In the genomic region with DNA sequence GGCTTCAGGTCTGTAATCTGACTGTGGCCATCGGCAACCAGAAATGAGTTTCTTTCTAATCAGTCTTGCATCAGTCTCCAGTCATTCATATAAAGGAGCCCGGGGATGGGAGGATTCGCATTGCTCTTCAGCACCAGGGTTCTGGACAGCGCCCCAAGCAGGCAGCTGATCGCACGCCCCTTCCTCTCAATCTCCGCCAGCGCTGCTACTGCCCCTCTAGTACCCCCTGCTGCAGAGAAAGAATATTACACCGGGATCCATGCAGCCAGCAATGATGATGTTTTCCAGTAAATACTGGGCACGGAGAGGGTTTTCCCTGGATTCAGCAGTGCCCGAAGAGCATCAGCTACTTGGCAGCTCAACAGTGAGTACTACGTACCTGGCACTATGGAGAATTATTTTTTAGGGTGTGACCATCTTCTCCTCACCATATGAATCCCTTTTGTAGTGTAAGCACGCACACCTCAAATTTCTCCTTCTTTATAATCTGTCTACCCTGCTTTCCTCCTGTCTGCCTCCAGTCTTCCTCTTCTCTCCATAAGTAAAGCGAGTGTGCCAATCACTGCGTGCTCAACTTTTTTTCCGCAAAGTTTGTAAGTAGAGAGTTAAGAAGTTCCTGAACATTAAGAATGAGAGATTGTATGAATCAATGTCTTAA, we compare ENCODE assay signal across 8 cellular contexts. TPM values are rescaled to one million over a fixed set of nuclear protein-coding genes. Genes with fewer than 3 reads are reported as not detected.
DNase-seq lines count a peak whose midpoint lies in the region; ATAC-seq, FAIRE-seq and TF ChIP-seq lines count a peak whose summit lies in the region.

Gene TPH2 (plus strand): TSS at position 118 of the 658 bp plus-strand sequence. CDS start 142 bp downstream, at position 260.

- no peaks in the 10 kb centered on the region for H3K36me3 ChIP-seq in CD8-positive, alpha-beta T cell (ENCODE audit: insufficient read depth, low read length)
- no peaks in the 10 kb centered on the region for H3K36me3 ChIP-seq in IMR-90 (ENCODE audit: control insufficient read depth, insufficient read depth, low read length)
- H3K36me3 ChIP-seq in GM12878 (ENCODE audit: control insufficient read depth in 2 of 2, insufficient read depth in 2 of 2, low read length in 1 of 2), result no peaks in the 10 kb centered on the region
- no peaks in the 10 kb centered on the region for H3K36me3 ChIP-seq in kidney (ENCODE audit: control insufficient read depth in 1 of 2, insufficient read depth in 2 of 2, low read length in 2 of 2)

- TF ChIP-seq CTCF in CD8-positive, alpha-beta T cell (IDR thresholded peaks at IDR 0.05), result no peak
- TF ChIP-seq CTCF in GM20000 (IDR thresholded peaks at IDR 0.05; ENCODE audit: extremely low read depth, missing control alignments), result peak; percentile 26
- peak; percentile 66 for TF ChIP-seq CTCF in IMR-90 (conservative IDR thresholded peaks at IDR 0.05; ENCODE audit: low read depth, low read length)
- TF ChIP-seq CTCF in GM12878 (IDR thresholded peaks at IDR 0.05 in 2 of 3, conservative IDR thresholded peaks at IDR 0.05 in 1 of 3; ENCODE audit: control insufficient read depth in 2 of 3, extremely low read depth in 1 of 3, insufficient read depth in 1 of 3, low read depth in 3 of 3, low read length in 3 of 3), result peak; percentile 43 to 51 (median 47)
- peak; percentile 40 for TF ChIP-seq CTCF in kidney (IDR thresholded peaks at IDR 0.05; ENCODE audit: borderline replicate concordance, extremely low read depth, insufficient read depth)

- no peak within 1 kb of the TSS for H4K91ac ChIP-seq in IMR-90 (ENCODE audit: insufficient read depth, low read depth, low read length)

- no peak within 1 kb of the TSS for H4K8ac ChIP-seq in IMR-90 (ENCODE audit: low read depth in 2 of 2, low read length in 2 of 2)

- no peak for TF ChIP-seq EP300 in GM12878 (IDR thresholded peaks at IDR 0.05; ENCODE audit: borderline replicate concordance in 1 of 2, control insufficient read depth in 1 of 2, low read depth in 2 of 2, low read length in 2 of 2)

- H3K23ac ChIP-seq in IMR-90 (ENCODE audit: low read depth, low read length), result 0 out of 2 replicates have a peak within 1 kb of the TSS, but pooled peaks have one; percentile 11

- no peaks in the 10 kb centered on the region for H3K36me3 Mint-ChIP-seq in CD8-positive, alpha-beta T cell

- H3K9me3 Mint-ChIP-seq in CD8-positive, alpha-beta T cell, result no peaks in the 10 kb centered on the region

- no peaks in the 10 kb centered on the region for H3K4me1 ChIP-seq in CD8-positive, alpha-beta T cell (ENCODE audit: insufficient read depth, low read length)
- no peaks in the 10 kb centered on the region for H3K4me1 ChIP-seq in IMR-90 (ENCODE audit: control insufficient read depth, insufficient read depth, low read length)
- no peaks in the 10 kb centered on the region for H3K4me1 ChIP-seq in GM12878 (ENCODE audit: control insufficient read depth, insufficient read depth, low read length)
- no peaks in the 10 kb centered on the region for H3K4me1 ChIP-seq in kidney (ENCODE audit: control insufficient read depth in 1 of 2, insufficient read depth in 1 of 2, low read depth in 1 of 2, low read length in 2 of 2)

- H3K4me3 ChIP-seq in CD8-positive, alpha-beta T cell (ENCODE audit: low read depth, low read length), result no peak within 1 kb of the TSS
- H3K4me3 ChIP-seq in IMR-90 (ENCODE audit: insufficient read depth, low read depth, low read length) (no peak within 1 kb of the TSS), GM12878 (no peak within 1 kb of the TSS), kidney (ENCODE audit: low read length in 2 of 2) (no peak within 1 kb of the TSS)

- intact Hi-C loops in CD8-positive, alpha-beta T cell (cut with DNase I, micrococcal nuclease), result no loop called here
- intact Hi-C loops in IMR-90 (cut with micrococcal nuclease) (loop anchor here (2.0 kb wide), 1 partner anchor 158 kb away; no protein-coding TSS in a partner anchor), GM12878 (cut with micrococcal nuclease; ENCODE audit: unreplicated experiment) (loop anchor here (1.0 kb wide), 1 partner anchor 159 kb away; no protein-coding TSS in a partner anchor), kidney (cut with DNase I) (no loop called here)

- H2BK20ac ChIP-seq in IMR-90 (ENCODE audit: low read depth, low read length), result no peak within 1 kb of the TSS

- H4K20me1 ChIP-seq in IMR-90 (ENCODE audit: insufficient read depth, low read length) (no peaks in the 10 kb centered on the region), GM12878 (ENCODE audit: control insufficient read depth, insufficient read depth) (no peaks in the 10 kb centered on the region)

- CTCF ChIA-PET in CD8-positive, alpha-beta T cell (lab: Charles Lee), result no interaction called here
- CTCF ChIA-PET in IMR-90 (lab: Yijun Ruan, JAX), result interaction anchor here (0.7 to 1.0 kb wide), 5 partner anchors 8 to 161 kb away, joined by 3 to 4 read pairs (median 3); no protein-coding TSS in a partner anchor
- CTCF ChIA-PET in GM12878 (lab: Yijun Ruan, JAX), result interaction anchor here (0.8 to 2.1 kb wide), 4 partner anchors 10 to 159 kb away, joined by 3 to 19 read pairs (median 4); no protein-coding TSS in a partner anchor

- peak; percentile 82 for ATAC-seq in CD8-positive, alpha-beta T cell
- ATAC-seq in IMR-90 (ENCODE audit: low read depth), result peak; percentile 97
- peak; percentile 64 for ATAC-seq in GM12878

- dilution Hi-C loops in IMR-90 (cut with HindIII; ENCODE audit: low sequenced_read_pairs, unreplicated experiment), result no loop called here

- SMC1A ChIA-PET in GM12878 (lab: Charles Lee; ENCODE audit: uncharacterized antibody, unreplicated experiment), result no interaction called here

- peaks cover 3% of the 10 kb centered on the region for H3K27me3 ChIP-seq in CD8-positive, alpha-beta T cell (ENCODE audit: insufficient read depth, low read length)
- no peaks in the 10 kb centered on the region for H3K27me3 ChIP-seq in IMR-90 (ENCODE audit: control insufficient read depth, insufficient read depth, low read length)
- no peaks in the 10 kb centered on the region for H3K27me3 ChIP-seq in GM12878 (replicated peaks in 1 of 2; ENCODE audit: control insufficient read depth in 2 of 2, insufficient read depth in 2 of 2, low read length in 1 of 2)

- H3K4me2 ChIP-seq in IMR-90 (ENCODE audit: low read depth, low read length) (peak within 1 kb of the TSS; percentile 13; the same call in 1 of the 2 replicates), GM12878 (ENCODE audit: control insufficient read depth, insufficient read depth) (no peak within 1 kb of the TSS)

- H3K9me1 ChIP-seq in IMR-90 (ENCODE audit: insufficient read depth, low read length), result no peaks in the 10 kb centered on the region

- FAIRE-seq in GM12878 (lab: Jason Lieb, UNC) (no peak), kidney (lab: Jason Lieb, UNC) (no peak)

- no peaks in the 10 kb centered on the region for H3K79me1 ChIP-seq in IMR-90 (ENCODE audit: low read depth in 1 of 2, low read length in 2 of 2)

- peak in 3 of 7 experiments; percentile 23 to 42 (median 32) for DNase-seq in CD8-positive, alpha-beta T cell
- DNase-seq in GM20000 (ENCODE audit: low spot score) (peak; percentile 41), IMR-90 (peak; percentile 68), SK-MEL-5 (ENCODE audit: low read depth, low spot score) (peak; percentile 83), GM12878 (ENCODE audit: low read depth, low spot score) (no peak), kidney (peak; percentile 63), NK-92 (lab: John Stamatoyannopoulos, UW; ENCODE audit: unreplicated experiment) (no peak)
- DNase-seq in stimulated activated CD4-positive, alpha-beta T cell treated with anti-CD3 and anti-CD28 coated beads, TNF-alpha, amount 100 ng/mL, for 48 hours (ENCODE audit: low read depth in 3 of 3), result peak; percentile 6 to 34 (median 33)

- H3K27ac Mint-ChIP-seq in CD8-positive, alpha-beta T cell, result no peak within 1 kb of the TSS

- no peak within 1 kb of the TSS for H2BK5ac ChIP-seq in IMR-90 (ENCODE audit: low read depth, low read length, poor library complexity, severe bottlenecking)

- no peak within 1 kb of the TSS for H3K56ac ChIP-seq in IMR-90 (ENCODE audit: extremely low read depth, insufficient read depth, low read length)

- no peak within 1 kb of the TSS for H3K27ac ChIP-seq in CD8-positive, alpha-beta T cell (ENCODE audit: low read depth, low read length)
- no peak within 1 kb of the TSS for H3K27ac ChIP-seq in IMR-90 (ENCODE audit: insufficient read depth, low read length)
- no peak within 1 kb of the TSS for H3K27ac ChIP-seq in GM12878 (ENCODE audit: control insufficient read depth, insufficient read depth)
- no peak within 1 kb of the TSS for H3K27ac ChIP-seq in kidney (ENCODE audit: low read depth in 2 of 2, low read length in 2 of 2)

- H2AFZ ChIP-seq in IMR-90 (replicated peaks; ENCODE audit: low read length, poor library complexity), result peak within 1 kb of the TSS; percentile 0
- H2AFZ ChIP-seq in GM12878 (ENCODE audit: control insufficient read depth, low read depth, low read length), result no peak within 1 kb of the TSS

- H3K79me2 ChIP-seq in GM12878 (ENCODE audit: control insufficient read depth, insufficient read depth, low read length), result no peaks in the 10 kb centered on the region

- no peak within 1 kb of the TSS for H4K5ac ChIP-seq in IMR-90 (ENCODE audit: low read depth, low read length)

- no peak within 1 kb of the TSS for H3K4me3 Mint-ChIP-seq in CD8-positive, alpha-beta T cell

- POLR2A ChIA-PET in CD8-positive, alpha-beta T cell (lab: Charles Lee), result no interaction called here
- POLR2A ChIA-PET in IMR-90 (lab: Charles Lee; ENCODE audit: unreplicated experiment) (no interaction called here), GM12878 (lab: Charles Lee) (no interaction called here)

- no peak within 1 kb of the TSS for H3K14ac ChIP-seq in IMR-90 (replicated peaks; ENCODE audit: low read depth, low read length)

- no peaks in the 10 kb centered on the region for H3K9me3 ChIP-seq in CD8-positive, alpha-beta T cell (ENCODE audit: low read length)
- no peaks in the 10 kb centered on the region for H3K9me3 ChIP-seq in IMR-90 (ENCODE audit: control insufficient read depth, insufficient read depth, low read length)
- H3K9me3 ChIP-seq in GM12878 (replicated peaks; ENCODE audit: control insufficient read depth, insufficient read depth, low read length), result peaks cover 4% of the 10 kb centered on the region; the same call in 2 of the 3 replicates
- H3K9me3 ChIP-seq in kidney (ENCODE audit: control insufficient read depth in 1 of 2, low read length in 2 of 2), result no peaks in the 10 kb centered on the region

- peaks cover 60% of the 10 kb centered on the region for H3K27me3 Mint-ChIP-seq in CD8-positive, alpha-beta T cell (ENCODE audit: low read depth)

- RAD21 ChIA-PET in GM12878 (lab: Charles Lee; ENCODE audit: unreplicated experiment), result no interaction called here

- H2BK15ac ChIP-seq in IMR-90 (ENCODE audit: low read depth, low read length), result no peak within 1 kb of the TSS

- TF ChIP-seq POLR2A in IMR-90 (IDR thresholded peaks at IDR 0.05; ENCODE audit: low read depth, low read length), result no peak
- no peak for TF ChIP-seq POLR2A in GM12878 (IDR thresholded peaks at IDR 0.05; ENCODE audit: low read depth, low read length)

- no peaks in the 10 kb centered on the region for H3K4me1 Mint-ChIP-seq in CD8-positive, alpha-beta T cell (ENCODE audit: low read depth)

- WGBS in IMR-90 (ENCODE audit: extremely low coverage in 2 of 2, insufficient read length in 1 of 2), 2 experiments, result no CpG with 5 or more reads among the region's 16 CpGs
- WGBS in GM12878 (ENCODE audit: insufficient coverage, insufficient replicate concordance, low lambda C conversion rate, missing lambda C conversion rate), result 27% methylated on average over 16 of the region's 16 CpGs

- no peak within 1 kb of the TSS for H3K9ac ChIP-seq in IMR-90 (ENCODE audit: low read depth, low read length)
- no peak within 1 kb of the TSS for H3K9ac ChIP-seq in GM12878 (ENCODE audit: control insufficient read depth, insufficient read depth, low read length)
- no peak within 1 kb of the TSS for H3K9ac ChIP-seq in kidney (ENCODE audit: low read length in 2 of 2)

- in situ Hi-C loops in IMR-90 (cut with MboI; ENCODE audit: low sequenced_read_pairs) (no loop called here), SK-MEL-5 (cut with HindIII; ENCODE audit: low pct_unique_long_range_greater_than_20kb, low sequenced_read_pairs) (no loop called here), GM12878 (cut with MboI) (loop anchor here (5.0 kb wide), 1 partner anchor 157 kb away; no protein-coding TSS in a partner anchor)

- no peak within 1 kb of the TSS for H3K4ac ChIP-seq in IMR-90 (ENCODE audit: low read depth, low read length)

- H3K18ac ChIP-seq in IMR-90 (ENCODE audit: low read depth, low read length), result no peak within 1 kb of the TSS

- BruUV-seq in IMR-90 (replicated peaks; lab: Mats Ljungman, UMichigan), result no TSS peak
- BruUV-seq in GM12878 (replicated peaks; lab: Mats Ljungman, UMichigan), result no TSS peak

- TF ChIP-seq RAD21 in IMR-90 (IDR thresholded peaks at IDR 0.05; ENCODE audit: low read length) (peak; percentile 67), GM12878 (IDR thresholded peaks at IDR 0.05; ENCODE audit: insufficient read depth, low read depth, low read length) (peak; percentile 72)

- H2AK5ac ChIP-seq in IMR-90 (ENCODE audit: low read depth, low read length), result no peak within 1 kb of the TSS

- H2AK9ac ChIP-seq in IMR-90 (replicated peaks; ENCODE audit: low read depth, low read length, poor library complexity), result no peak within 1 kb of the TSS

- H2BK120ac ChIP-seq in IMR-90 (ENCODE audit: low read depth, low read length), result no peak within 1 kb of the TSS

RNA-seq across cellular contexts. Expression of gene TPH2, which starts in this region (rescaled TPM):
- total RNA-seq in CD8-positive, alpha-beta T cell, result not detected
- total RNA-seq in IMR-90 (2012; rRNA removed), result not detected in 2 replicates
- polyA plus RNA-seq in IMR-90 (2012; rRNA removed), result not detected in 2 replicates
- not detected in 2 replicates for polyA plus RNA-seq in IMR-90 (2012; cell fraction: cytosol; rRNA removed)
- polyA plus RNA-seq in IMR-90 (2012; cell fraction: nucleus; rRNA removed; ENCODE audit: low replicate concordance), result not detected in 2 replicates
- total RNA-seq in SK-MEL-5 (2014; rRNA removed; shearing (Covaris generic)), result not detected in 2 replicates
- polyA plus RNA-seq in SK-MEL-5 (2015; cell fraction: cytosol; rRNA removed), result not detected in 2 replicates
- polyA plus RNA-seq in SK-MEL-5 (2015; cell fraction: nucleus; rRNA removed), result not detected in 2 replicates
- not detected in 2 replicates for total RNA-seq in GM12878 (2013; cell fraction: nucleolus; rRNA removed)
- not detected in 2 replicates for total RNA-seq in GM12878 (2014; rRNA removed)
- not detected in 2 replicates for total RNA-seq in GM12878 (2014; rRNA removed; fragmentation: Illumina TruSeq; extraction: Trizol)
- total RNA-seq in GM12878 (2021), result not detected in 2 replicates
- polyA plus RNA-seq in GM12878 (2011; ENCODE audit: low read depth), result not detected
- not detected in 2 replicates for polyA plus RNA-seq in GM12878 (2011; rRNA removed)
- polyA plus RNA-seq in GM12878 (2011; cell fraction: cytosol; rRNA removed), result not detected in 2 replicates
- 0.18 TPM in 1 of 2 replicates, not detected in the other for polyA plus RNA-seq in GM12878 (2011; cell fraction: nucleus; rRNA removed)
- not detected in 2 replicates for polyA plus RNA-seq in GM12878 (2012)
- not detected in 2 replicates for polyA plus RNA-seq in GM12878 (2014; fragmentation: Illumina TruSeq; extraction: Trizol)
- polyA plus RNA-seq in GM12878 (2014; fragmentation: Nextera tagmentation; extraction: Ambion mirVana), result not detected
- polyA plus RNA-seq in GM12878 (2014; rRNA removed), result not detected in 2 replicates
- polyA plus RNA-seq in GM12878 (2016; fragmentation: Nextera tagmentation; extraction: Ambion mirVana), result not detected
- 0.73 TPM in 1 of 2 replicates, not detected in the other for polyA minus RNA-seq in GM12878 (2011; rRNA and poly(A)+ RNA removed)
- polyA minus RNA-seq in GM12878 (2011; cell fraction: cytosol; rRNA and poly(A)+ RNA removed), result not detected in 2 replicates
- polyA minus RNA-seq in GM12878 (2011; cell fraction: nucleus; rRNA and poly(A)+ RNA removed), result 0.24 and 0.48 TPM in 2 replicates
- not detected for total RNA-seq in kidney
- polyA plus RNA-seq in kidney (ENCODE audit: insufficient read depth, low read depth, low replicate concordance), result not detected

Comparison
In these comparisons a context has a peak if more than half of its experiments do, and no peak if none do; other contexts are left out.
1. Peak in ATAC-seq in CD8-positive, alpha-beta T cell; RNA of the gene not detected or under 1 TPM.
2. Peak in DNase-seq, ATAC-seq and H3K4me2 ChIP-seq in IMR-90; RNA of the gene not detected or under 1 TPM.
3. Peak in DNase-seq in SK-MEL-5; RNA of the gene not detected or under 1 TPM.
4. Peak in ATAC-seq in GM12878; RNA of the gene not detected or under 1 TPM.
5. Peak in DNase-seq in kidney; RNA of the gene not detected or under 1 TPM.
6. DNase-seq: peak in GM20000 (single experiment) and stimulated activated CD4-positive, alpha-beta T cell treated with anti-CD3 and anti-CD28 coated beads, TNF-alpha, amount 100 ng/mL, for 48 hours (3 of 3); none in GM12878 (single experiment) and NK-92 (single experiment).
7. intact Hi-C loops: an anchor here in IMR-90 (2.0 kb wide) and GM12878 (1.0 kb wide); none called in CD8-positive, alpha-beta T cell and kidney.
8. Peak in every context shown above with its lines, with median percentiles within 50 percentile points of each other: ATAC-seq.